In the genomic region with DNA sequence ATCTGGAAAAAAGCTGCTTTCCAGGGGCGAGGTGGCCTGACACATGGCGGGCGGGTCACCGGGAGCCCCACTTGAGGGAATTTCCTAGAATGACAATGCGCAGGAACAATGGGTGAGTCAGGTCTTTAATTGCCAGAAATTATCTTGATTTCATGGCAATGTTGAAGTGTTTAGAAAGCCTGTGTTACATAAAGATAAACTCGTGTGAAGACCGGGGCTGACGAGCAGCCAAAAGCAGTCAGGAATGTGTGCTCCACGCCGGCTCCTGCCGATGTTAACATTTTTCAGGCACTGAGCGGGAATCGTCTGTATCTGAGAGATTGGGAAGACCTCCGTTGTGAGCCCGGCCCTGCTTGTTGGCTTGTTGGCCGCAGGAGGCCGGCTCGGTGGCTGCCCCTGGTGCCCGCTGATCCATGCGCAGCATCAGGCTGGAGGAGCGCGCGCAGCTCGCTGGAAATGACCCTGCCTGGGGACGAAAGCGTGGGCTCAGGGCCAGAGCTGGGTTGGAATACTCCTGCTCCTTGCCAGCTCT, we compare ENCODE assay signal across 10 cellular contexts.
DNase-seq lines count a peak whose midpoint lies in the region; ATAC-seq and TF ChIP-seq lines count a peak whose summit lies in the region.
"Had no signal": no experiment of that assay in that cellular context is flagged by ENCODE, and none has a peak within 500 bp of the region (broad histone marks: within the 10 kb centered on the region; RNA-seq: fewer than 3 reads in every experiment).

No MANE protein-coding gene starts in this region.

- H3K27me3 ChIP-seq in muscle layer of colon (ENCODE audit: control insufficient read depth in 1 of 2, insufficient read depth in 2 of 2, low read length in 2 of 2) = peaks cover 11 to 24% of the 10 kb centered on the region in 2 donors

- DNase-seq in AG10803 (ENCODE audit: low read depth) = peak; percentile 90
- DNase-seq in RPMI7951 (ENCODE audit: low read depth) = peak; percentile 92
- DNase-seq in fibroblast of gingiva (ENCODE audit: low read depth) = peak; percentile 83
- DNase-seq in mesenteric fat pad (ENCODE audit: low spot score) = no peak
- no peak for DNase-seq in DMS53 treated with DMSO at 0.1 percent for 48 hours (lab: John Stamatoyannopoulos, UW; ENCODE audit: unreplicated experiment)
- DNase-seq: activated CD4-positive, CD25-positive, alpha-beta regulatory T cell; sigmoid colon had no signal

- peaks cover 8% of the 10 kb centered on the region for H3K4me1 ChIP-seq in muscle layer of colon (ENCODE audit: insufficient read depth, low read length)

- H3K9ac ChIP-seq in muscle layer of colon (ENCODE audit: low read length) = no peak overlapping the region

- no peak overlapping the region for H3K27ac ChIP-seq in muscle layer of colon (ENCODE audit: low read depth, low read length)

- H3K4me3 ChIP-seq in AG10803 (ENCODE audit: low read length) = no peak overlapping the region
- H3K4me3 ChIP-seq in muscle layer of colon (ENCODE audit: low read depth in 1 of 2, low read length in 2 of 2) = peak overlapping the region; percentile 12 to 47

- ATAC-seq in GM18511 (IDR thresholded peaks at IDR 0.05; ENCODE audit: unreplicated experiment) (no peak), GM18502 (IDR thresholded peaks at IDR 0.05; ENCODE audit: poor library complexity, unreplicated experiment) (no peak)

- no peak for TF ChIP-seq CTCF in AG10803 (conservative IDR thresholded peaks at IDR 0.05; ENCODE audit: low read length)

- H3K36me3 ChIP-seq in muscle layer of colon (ENCODE audit: insufficient read depth, low read length) = no peaks in the 10 kb centered on the region
- H3K36me3 ChIP-seq: sigmoid colon had no signal

- H3K9me3 ChIP-seq in muscle layer of colon (ENCODE audit: low read length) = no peaks in the 10 kb centered on the region
- H3K9me3 ChIP-seq: sigmoid colon had no signal

Comparison
In these comparisons a context has a peak if more than half of its experiments do, and no peak if none do; other contexts are left out.
1. DNase-seq: peak in AG10803 (single experiment), RPMI7951 (single experiment) and fibroblast of gingiva (single experiment); none in mesenteric fat pad (single experiment) and DMS53 treated with DMSO at 0.1 percent for 48 hours (single experiment).